Comparison of ENCODE assay signal across 9 cellular contexts in the genomic region with DNA sequence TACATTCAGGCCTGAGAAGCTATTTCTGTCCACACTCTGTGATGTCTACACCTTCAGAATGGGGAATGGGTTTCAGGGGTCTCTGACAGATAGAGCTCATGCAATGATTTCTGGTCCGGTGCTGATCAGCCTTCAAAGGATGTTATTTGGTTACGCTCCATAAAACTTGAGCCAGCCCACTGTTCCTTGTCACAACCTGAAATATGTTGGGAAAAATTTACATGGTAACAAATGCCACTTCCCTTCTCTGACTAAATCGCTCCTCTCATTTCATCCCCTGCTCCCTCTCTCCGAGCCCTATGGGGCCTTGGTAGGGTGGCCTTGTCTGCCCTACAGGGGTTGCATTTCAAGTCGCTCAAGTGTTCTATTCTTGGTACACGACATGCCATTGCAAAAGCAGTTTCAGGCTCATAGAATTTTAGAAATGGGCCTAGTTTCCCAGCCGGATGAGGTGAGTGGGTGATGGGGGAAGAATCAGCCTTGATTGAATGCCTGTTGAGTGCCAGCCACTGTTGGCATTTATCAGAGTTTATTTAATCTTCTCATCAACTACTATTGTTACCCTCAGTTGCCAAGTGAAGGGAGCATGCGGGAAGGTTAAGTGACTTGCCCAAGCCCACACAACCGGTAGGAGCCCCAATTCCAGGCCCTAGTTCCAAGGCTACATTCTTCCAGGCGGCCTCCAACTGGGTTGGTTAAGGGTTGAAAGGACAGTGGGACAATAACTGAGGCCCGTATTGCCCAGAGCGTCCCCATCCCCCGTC. TPM values are rescaled to one million over a fixed set of nuclear protein-coding genes. Genes with fewer than 3 reads are reported as not detected.
A peak's percentile ranks its signal among the peaks of the same experiment; 100 is the strongest.
DNase-seq lines count a peak whose midpoint lies in the region; ATAC-seq and TF ChIP-seq lines count a peak whose summit lies in the region.
"Had no signal": no experiment of that assay in that cellular context is flagged by ENCODE, and none has a peak within 500 bp of the region (broad histone marks: within the 10 kb centered on the region; RNA-seq: fewer than 3 reads in every experiment).

No MANE protein-coding gene starts in this region.

- no peak for DNase-seq in activated naive CD8-positive, alpha-beta T cell treated with anti-CD3 and anti-CD28 coated beads for 36 hours
- no peak for DNase-seq in coronary artery (ENCODE audit: low spot score)
- DNase-seq in vagina (ENCODE audit: extremely low spot score in 2 of 2): no peak
- no peak for DNase-seq in NCI-H1417 (lab: John Stamatoyannopoulos, UW)

- no peaks in the 10 kb centered on the region for H3K9me3 Mint-ChIP-seq in activated naive CD8-positive, alpha-beta T cell (ENCODE audit: low read depth)
- H3K9me3 Mint-ChIP-seq in activated naive CD8-positive, alpha-beta T cell treated with anti-CD3 and anti-CD28 coated beads for 36 hours: no peaks in the 10 kb centered on the region
- H3K9me3 Mint-ChIP-seq: stimulated activated naive CD8-positive, alpha-beta T cell treated with anti-CD3 and anti-CD28 coated beads, Interleukin-15, amount 100 ng/mL, for 72 hours had no signal

- H3K27ac Mint-ChIP-seq in activated naive CD8-positive, alpha-beta T cell: no peak overlapping the region
- H3K27ac Mint-ChIP-seq in activated naive CD8-positive, alpha-beta T cell treated with anti-CD3 and anti-CD28 coated beads for 36 hours: no peak overlapping the region
- H3K27ac Mint-ChIP-seq: stimulated activated naive CD8-positive, alpha-beta T cell treated with anti-CD3 and anti-CD28 coated beads, Interleukin-15, amount 100 ng/mL, for 72 hours had no signal

- H3K27me3 ChIP-seq in mononuclear cell (ENCODE audit: insufficient read depth, low read length): no peaks in the 10 kb centered on the region
- H3K27me3 ChIP-seq in vagina: no peaks in the 10 kb centered on the region

- no peak for TF ChIP-seq CTCF in coronary artery (IDR thresholded peaks at IDR 0.05)
- no peak for TF ChIP-seq CTCF in vagina (IDR thresholded peaks at IDR 0.05)

- H3K4me1 ChIP-seq in mononuclear cell (ENCODE audit: insufficient read depth, low read length) (peaks cover 43% of the 10 kb centered on the region), vagina (peaks cover 44% of the 10 kb centered on the region)

- H3K4me3 ChIP-seq in coronary artery (peak overlapping the region; percentile 65), mononuclear cell (ENCODE audit: low read length) (peak overlapping the region; percentile 91), vagina (peak overlapping the region; percentile 82 to 99)

- H3K27ac ChIP-seq in coronary artery (peak overlapping the region; percentile 90 to 98), vagina (peak overlapping the region; percentile 94)

- H3K36me3 Mint-ChIP-seq in activated naive CD8-positive, alpha-beta T cell: no peaks in the 10 kb centered on the region
- H3K36me3 Mint-ChIP-seq in activated naive CD8-positive, alpha-beta T cell treated with anti-CD3 and anti-CD28 coated beads for 36 hours: peaks cover 9% of the 10 kb centered on the region

- H3K4me1 Mint-ChIP-seq in activated naive CD8-positive, alpha-beta T cell (ENCODE audit: low read depth): peaks cover 30% of the 10 kb centered on the region
- peaks cover 30% of the 10 kb centered on the region for H3K4me1 Mint-ChIP-seq in activated naive CD8-positive, alpha-beta T cell treated with anti-CD3 and anti-CD28 coated beads for 36 hours

- intact Hi-C loops in vagina (cut with DNase I): no loop called here

- H3K36me3 ChIP-seq in vagina: no peaks in the 10 kb centered on the region

- H3K4me3 Mint-ChIP-seq in activated naive CD8-positive, alpha-beta T cell: peak overlapping the region; percentile 30
- no peak overlapping the region for H3K4me3 Mint-ChIP-seq in activated naive CD8-positive, alpha-beta T cell treated with anti-CD3 and anti-CD28 coated beads for 36 hours
- H3K4me3 Mint-ChIP-seq: stimulated activated naive CD8-positive, alpha-beta T cell treated with anti-CD3 and anti-CD28 coated beads, Interleukin-15, amount 100 ng/mL, for 72 hours had no signal

- no peak for TF ChIP-seq POLR2A in vagina (IDR thresholded peaks at IDR 0.05)

- ATAC-seq in HG03520 (IDR thresholded peaks at IDR 0.05; ENCODE audit: unreplicated experiment) (no peak), GM21390 (IDR thresholded peaks at IDR 0.05; ENCODE audit: unreplicated experiment) (no peak)

- no peaks in the 10 kb centered on the region for H3K9me3 ChIP-seq in mononuclear cell (ENCODE audit: low read depth, low read length)
- no peaks in the 10 kb centered on the region for H3K9me3 ChIP-seq in vagina

- H3K27me3 Mint-ChIP-seq in activated naive CD8-positive, alpha-beta T cell: no peaks in the 10 kb centered on the region
- no peaks in the 10 kb centered on the region for H3K27me3 Mint-ChIP-seq in activated naive CD8-positive, alpha-beta T cell treated with anti-CD3 and anti-CD28 coated beads for 36 hours
- H3K27me3 Mint-ChIP-seq: stimulated activated naive CD8-positive, alpha-beta T cell treated with anti-CD3 and anti-CD28 coated beads, Interleukin-15, amount 100 ng/mL, for 72 hours had no signal

RNA-seq across cellular contexts. Expression of a gene that starts 1.0 kb away (rescaled TPM):
- total RNA-seq in activated naive CD8-positive, alpha-beta T cell treated with anti-CD3 and anti-CD28 coated beads for 36 hours: 10 to 100 TPM; 47.6 to 49.2 TPM
- total RNA-seq in mononuclear cell (97.2 TPM), vagina (33.6 TPM)
